In genomic region chr6:163417595-163417994, GRCh38 we compare ENCODE assay signal across 1 cellular context.
TF ChIP-seq lines count a peak whose summit lies in the region.

No MANE protein-coding gene starts in this region.

TF ChIP-seq in H1, 55 proteins besides CTCF, POLR2A, EP300 and RAD21:
- no peak for TF ChIP-seq CHD7 (IDR thresholded peaks at IDR 0.05; ENCODE audit: insufficient replicate concordance, low read length)
- no peak for TF ChIP-seq YY1 (IDR thresholded peaks at IDR 0.05; ENCODE audit: low read depth, low read length)
- TF ChIP-seq TBP (IDR thresholded peaks at IDR 0.05; ENCODE audit: low read depth, low read length) = no peak
- no peak for TF ChIP-seq CBX8 (IDR thresholded peaks at IDR 0.05; ENCODE audit: borderline replicate concordance, low read depth, low read length)
- no peak for TF ChIP-seq PHF8 (conservative IDR thresholded peaks at IDR 0.05; ENCODE audit: low read depth, low read length)
- no peak for TF ChIP-seq GABPA (IDR thresholded peaks at IDR 0.05; ENCODE audit: borderline replicate concordance, insufficient read depth, low read length)
- no peak for TF ChIP-seq SIX5 (IDR thresholded peaks at IDR 0.05; ENCODE audit: low read depth, low read length)
- TF ChIP-seq KDM1A (IDR thresholded peaks at IDR 0.05; ENCODE audit: borderline replicate concordance, low read length) = no peak
- TF ChIP-seq CHD2 (IDR thresholded peaks at IDR 0.05; ENCODE audit: low read length) = no peak
- no peak for TF ChIP-seq CEBPB (IDR thresholded peaks at IDR 0.05; ENCODE audit: low read depth, low read length)
- TF ChIP-seq RXRA (IDR thresholded peaks at IDR 0.05; ENCODE audit: insufficient read depth, low read depth, low read length) = no peak
- TF ChIP-seq TEAD4 (IDR thresholded peaks at IDR 0.05; ENCODE audit: low read depth, low read length) = no peak
- no peak for TF ChIP-seq ZNF274 (IDR thresholded peaks at IDR 0.05; ENCODE audit: borderline replicate concordance, extremely low read depth, low read length)
- TF ChIP-seq RFX5 (IDR thresholded peaks at IDR 0.05; ENCODE audit: borderline replicate concordance, low read depth, low read length) = no peak
- no peak for TF ChIP-seq USF2 (IDR thresholded peaks at IDR 0.05; ENCODE audit: low read length)
- no peak for TF ChIP-seq SRF (IDR thresholded peaks at IDR 0.05; ENCODE audit: low read depth, low read length)
- TF ChIP-seq JUND (IDR thresholded peaks at IDR 0.05; ENCODE audit: low read length) = no peak
- no peak for TF ChIP-seq GTF2F1 (IDR thresholded peaks at IDR 0.05; ENCODE audit: borderline replicate concordance, low read depth, low read length)
TF ChIP-seq in H1: peak in this region for 0.
